ENCODE assay signal across 13 cellular contexts in genomic region chr11:60899977-60900376, GRCh38. TPM values are rescaled to one million over a fixed set of nuclear protein-coding genes. Genes with fewer than 3 reads are reported as not detected.
"Had no signal": no experiment of that assay in that cellular context is flagged by ENCODE, and none has a peak within 500 bp of the region (broad histone marks: within the 10 kb centered on the region; RNA-seq: fewer than 3 reads in every experiment).

No MANE protein-coding gene starts in this region.

- H3K27me3 Mint-ChIP-seq: activated naive CD8-positive, alpha-beta T cell had no signal

- H3K27ac Mint-ChIP-seq: T-helper 2 cell treated with Interferon-gamma antibody and Interleukin-4, amounts not matched to agents 5 μg/mL and 100 μg/mL, for 36 hours had no signal

- H3K4me3 Mint-ChIP-seq: activated naive CD8-positive, alpha-beta T cell; T-helper 2 cell treated with Interferon-gamma antibody and Interleukin-4, amounts not matched to agents 5 μg/mL and 100 μg/mL, for 36 hours had no signal

- H3K9me3 Mint-ChIP-seq: T-helper 2 cell treated with Interferon-gamma antibody and Interleukin-4, amounts not matched to agents 5 μg/mL and 100 μg/mL, for 36 hours had no signal

- DNase-seq: activated CD4-positive, alpha-beta T cell treated with anti-CD3 and anti-CD28 coated beads, Interleukin-2, amount 50 U/mL, for 48 hours; activated CD4-positive, CD25-positive, alpha-beta regulatory T cell treated with anti-CD3 and anti-CD28 coated beads, Interleukin-2, amount 50 U/mL, for 72 hours; activated effector memory CD4-positive, alpha-beta T cell treated with anti-CD3 and anti-CD28 coated beads, Interleukin-2, amount 50 U/mL, for 16 hours; activated T-cell treated with anti-CD3 and anti-CD28 coated beads for 4 hours; NCI-H510A; NCI-H526 treated with DMSO at 0.1 percent for 48 hours; Right ventricle myocardium superior had no signal

RNA-seq across cellular contexts. Expression of gene ZP1, which starts 32.6 kb away (rescaled TPM):
- total RNA-seq: activated CD8-positive, alpha-beta memory T cell treated with anti-CD3 and anti-CD28 coated beads for 36 hours; cardiac septum; Right ventricle myocardium superior; SJCRH30; T-helper 1 cell treated with Interleukin-12 subunit alpha and Interleukin-12 subunit beta and Interleukin-4 antibody, amounts not matched to agents 30 ng/mL and 1 ng/mL, for 36 hours had no signal

RNA-seq across cellular contexts. Expression of gene PTGDR2, which starts 44.2 kb away (rescaled TPM):
- total RNA-seq: SJCRH30 had no signal
